ENCODE assay signal across 28 cellular contexts in the genomic region with DNA sequence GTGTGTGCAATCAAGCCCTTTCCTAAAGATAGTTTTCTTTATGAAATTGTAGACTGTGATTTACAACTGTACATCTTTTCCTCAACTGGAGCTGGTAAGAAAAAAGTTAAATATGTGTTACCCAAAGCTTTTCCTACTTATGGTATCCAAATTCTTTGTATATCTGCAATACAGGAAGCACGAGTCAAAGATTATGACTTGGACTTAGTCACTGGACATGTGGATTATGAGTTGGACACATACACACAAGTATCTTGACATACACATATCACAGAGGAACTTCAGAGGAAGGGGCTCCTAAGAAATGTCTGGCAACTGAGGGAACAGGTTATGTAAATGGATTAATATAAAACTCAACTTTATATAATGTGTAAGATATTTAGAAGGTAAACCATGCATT. TPM values are rescaled to one million over a fixed set of nuclear protein-coding genes. Genes with fewer than 3 reads are reported as not detected.
DNase-seq lines count a peak whose midpoint lies in the region; ATAC-seq, FAIRE-seq and TF ChIP-seq lines count a peak whose summit lies in the region.
"Had no signal": no experiment of that assay in that cellular context is flagged by ENCODE, and none has a peak within 500 bp of the region (broad histone marks: within the 10 kb centered on the region; RNA-seq: fewer than 3 reads in every experiment).

No MANE protein-coding gene starts in this region.

- peaks cover 2% of the 10 kb centered on the region for H3K36me3 Mint-ChIP-seq in activated naive CD8-positive, alpha-beta T cell treated with anti-CD3 and anti-CD28 coated beads for 36 hours
- H3K36me3 Mint-ChIP-seq: IgD-negative memory B cell had no signal

- no peak overlapping the region for H3K4me2 ChIP-seq in mesendoderm (ENCODE audit: low read length)

- no peak overlapping the region for H4K5ac ChIP-seq in mesendoderm (ENCODE audit: low read length)

- no peak for TF ChIP-seq CTCF in AG04449 (IDR thresholded peaks at IDR 0.05; ENCODE audit: insufficient read depth, low read length, missing control alignments)
- TF ChIP-seq CTCF in fibroblast of pulmonary artery (IDR thresholded peaks at IDR 0.05; ENCODE audit: low read length, missing control alignments): no peak
- TF ChIP-seq CTCF in pancreas (IDR thresholded peaks at IDR 0.05): no peak
- TF ChIP-seq CTCF in RWPE1 (conservative IDR thresholded peaks at IDR 0.05; ENCODE audit: low read depth): no peak

- H3K27me3 Mint-ChIP-seq in activated naive CD8-positive, alpha-beta T cell treated with anti-CD3 and anti-CD28 coated beads for 36 hours: no peaks in the 10 kb centered on the region
- H3K27me3 Mint-ChIP-seq: CD8-positive, alpha-beta memory T cell; IgD-negative memory B cell; stimulated activated naive CD8-positive, alpha-beta T cell treated with anti-CD3 and anti-CD28 coated beads, Interleukin-15, amount 100 ng/mL, for 72 hours had no signal

- no peak overlapping the region for H3K18ac ChIP-seq in mesendoderm (ENCODE audit: low read length)

- no peak overlapping the region for H3K23ac ChIP-seq in mesendoderm (ENCODE audit: low read length)

- H3K27me3 ChIP-seq in pancreas (no peaks in the 10 kb centered on the region), mesendoderm (ENCODE audit: insufficient read depth, low read length, poor library complexity) (no peaks in the 10 kb centered on the region)
- H3K27me3 ChIP-seq: adrenal gland, thyroid gland had no signal

- peaks cover 3% of the 10 kb centered on the region for H3K9me3 Mint-ChIP-seq in activated naive CD8-positive, alpha-beta T cell treated with anti-CD3 and anti-CD28 coated beads for 36 hours
- H3K9me3 Mint-ChIP-seq: activated T-cell treated with anti-CD3 and anti-CD28 coated beads, Interleukin-2, amount 50 U/mL, for 72 hours; stimulated activated naive CD8-positive, alpha-beta T cell treated with anti-CD3 and anti-CD28 coated beads, Interleukin-15, amount 100 ng/mL, for 72 hours had no signal

- H3K4me3 ChIP-seq in AG04449 (ENCODE audit: low read depth, low read length): no peak overlapping the region
- H3K4me3 ChIP-seq in fibroblast of pulmonary artery (replicated peaks; ENCODE audit: low read depth, low read length): no peak overlapping the region
- no peak overlapping the region for H3K4me3 ChIP-seq in pancreas
- no peak overlapping the region for H3K4me3 ChIP-seq in mesendoderm (ENCODE audit: low read length)
- H3K4me3 ChIP-seq: adrenal gland, mucosa of descending colon, thyroid gland had no signal

- H3K9me3 ChIP-seq in pancreas: no peaks in the 10 kb centered on the region
- H3K9me3 ChIP-seq: thyroid gland had no signal

- no peak overlapping the region for H3K27ac Mint-ChIP-seq in activated naive CD8-positive, alpha-beta T cell treated with anti-CD3 and anti-CD28 coated beads for 36 hours
- H3K27ac Mint-ChIP-seq: activated T-cell treated with anti-CD3 and anti-CD28 coated beads, Interleukin-2, amount 50 U/mL, for 72 hours; brain; CD8-positive, alpha-beta memory T cell; IgD-negative memory B cell; nephron; stimulated activated naive CD8-positive, alpha-beta T cell treated with anti-CD3 and anti-CD28 coated beads, Interleukin-15, amount 100 ng/mL, for 72 hours had no signal

- H2BK120ac ChIP-seq in mesendoderm (ENCODE audit: low read depth, low read length): no peak overlapping the region

- no peak overlapping the region for H3K4me3 Mint-ChIP-seq in activated naive CD8-positive, alpha-beta T cell treated with anti-CD3 and anti-CD28 coated beads for 36 hours
- H3K4me3 Mint-ChIP-seq: activated T-cell treated with anti-CD3 and anti-CD28 coated beads, Interleukin-2, amount 50 U/mL, for 72 hours; brain; CD8-positive, alpha-beta memory T cell; IgD-negative memory B cell; nephron; stimulated activated naive CD8-positive, alpha-beta T cell treated with anti-CD3 and anti-CD28 coated beads, Interleukin-15, amount 100 ng/mL, for 72 hours had no signal

- H3K79me1 ChIP-seq in mesendoderm (ENCODE audit: low read length): no peaks in the 10 kb centered on the region

- CTCF ChIA-PET in AG04449 (lab: Yijun Ruan, JAX) (no interaction called here), RWPE1 (lab: Yijun Ruan, JAX) (no interaction called here)

- H3K79me2 ChIP-seq in mesendoderm (ENCODE audit: control insufficient read depth, insufficient read depth, low read length): no peaks in the 10 kb centered on the region

- POLR2A ChIA-PET in AG04449 (lab: Yijun Ruan, JAX): no interaction called here
- POLR2A ChIA-PET in RWPE1 (lab: Yijun Ruan, JAX; ENCODE audit: low non-redundant PET): no interaction called here

- H3K4me1 ChIP-seq in pancreas (no peaks in the 10 kb centered on the region), mesendoderm (ENCODE audit: control insufficient read depth, low read depth, low read length) (no peaks in the 10 kb centered on the region)
- H3K4me1 ChIP-seq: adrenal gland, thyroid gland had no signal

- no peak overlapping the region for H3K9ac ChIP-seq in mesendoderm (ENCODE audit: low read length)

- H3K27ac ChIP-seq in pancreas (no peak overlapping the region), RWPE1 (no peak overlapping the region), mesendoderm (ENCODE audit: low read depth, low read length) (no peak overlapping the region)
- H3K27ac ChIP-seq: thyroid gland had no signal

- H3K4ac ChIP-seq in mesendoderm (ENCODE audit: low read depth, low read length): no peak overlapping the region

- H2BK15ac ChIP-seq in mesendoderm (replicated peaks; ENCODE audit: low read depth): no peak overlapping the region

- DNase-seq in AG04449 (ENCODE audit: low read depth, low spot score) (peak; percentile 9), HS-5 (ENCODE audit: low read depth) (peak; percentile 30), amniotic epithelial cell (ENCODE audit: low read depth) (peak; percentile 25), fibroblast of pulmonary artery (ENCODE audit: low read depth) (peak; percentile 37), pancreas (no peak), RWPE1 (ENCODE audit: low spot score) (no peak), mesendoderm (no peak)
- DNase-seq in activated naive CD8-positive, alpha-beta T cell treated with anti-CD3 and anti-CD28 coated beads for 36 hours: no peak
- DNase-seq: 8988T; activated CD4-positive, alpha-beta T cell treated with anti-CD3 and anti-CD28 coated beads, Interleukin-2, amount 50 U/mL, for 4 hours; activated naive CD4-positive, alpha-beta T cell treated with Interleukin-2 at 50 U/mL for 16 hours; activated T-cell treated with anti-CD3 and anti-CD28 coated beads, Interleukin-2, amount 50 U/mL, for 72 hours; CD8-positive, alpha-beta memory T cell; effector memory CD4-positive, alpha-beta T cell; head of caudate nucleus; kidney; mucosa of descending colon; NCI-H2029; NCI-H526 treated with DMSO at 0.1 percent for 48 hours; small intestine; stimulated activated CD8-positive, alpha-beta memory T cell treated with anti-CD3 and anti-CD28 coated beads, Interleukin-4, amount 100 ng/mL, for 48 hours; stimulated activated naive CD8-positive, alpha-beta T cell treated with anti-CD3 and anti-CD28 coated beads, Interleukin-15, amount 100 ng/mL, for 72 hours; thyroid gland had no signal

- ATAC-seq in pancreas: no peak
- ATAC-seq: activated T-cell treated with anti-CD3 and anti-CD28 coated beads, Interleukin-2, amount 50 U/mL, for 72 hours; mucosa of descending colon; stimulated activated naive CD8-positive, alpha-beta T cell treated with anti-CD3 and anti-CD28 coated beads, Interleukin-15, amount 100 ng/mL, for 72 hours had no signal

- no peak overlapping the region for H2BK5ac ChIP-seq in mesendoderm (ENCODE audit: low read length)

- no peak overlapping the region for H2AK5ac ChIP-seq in mesendoderm (ENCODE audit: low read length)

- H3K36me3 ChIP-seq in pancreas (no peaks in the 10 kb centered on the region), mesendoderm (ENCODE audit: control insufficient read depth, insufficient read depth, low read length) (no peaks in the 10 kb centered on the region)
- H3K36me3 ChIP-seq: adrenal gland, thyroid gland had no signal

- H3K56ac ChIP-seq in mesendoderm (ENCODE audit: low read length): no peak overlapping the region

- no peak for FAIRE-seq in pancreas (lab: Jason Lieb, UNC)
- FAIRE-seq: colon, kidney, small intestine had no signal

- 80 to 83% methylated on average over 1 of the region's 1 CpG for WGBS in pancreas, 2 donors
- WGBS in mesendoderm (ENCODE audit: extremely low coverage, insufficient coverage, low lambda C conversion rate): no CpG with 5 or more reads among the region's 1 CpG

- H4K8ac ChIP-seq in mesendoderm (ENCODE audit: low read depth, low read length): no peak overlapping the region

- intact Hi-C loops in pancreas (cut with DNase I): no loop called here

- H3K4me1 Mint-ChIP-seq in activated naive CD8-positive, alpha-beta T cell treated with anti-CD3 and anti-CD28 coated beads for 36 hours: peaks cover 2% of the 10 kb centered on the region
- H3K4me1 Mint-ChIP-seq: brain; IgD-negative memory B cell; nephron; stimulated activated naive CD8-positive, alpha-beta T cell treated with anti-CD3 and anti-CD28 coated beads, Interleukin-15, amount 100 ng/mL, for 72 hours had no signal

RNA-seq across cellular contexts. Expression of gene PRELID3A, which starts 35.2 kb away (rescaled TPM):
- 1 to 10 TPM; 7.4 to 8.2 TPM for total RNA-seq in activated naive CD8-positive, alpha-beta T cell treated with anti-CD3 and anti-CD28 coated beads for 36 hours
- 1 to 10 TPM in 2 of 6 donors, under 1 TPM in 4; 0.32 to 1.7 (median 0.78) TPM for total RNA-seq in pancreas
- 1 to 10 TPM in 1 of 2 donors, under 1 TPM in 1; 0.87 to 1.1 TPM for polyA plus RNA-seq in pancreas
- 4.7 TPM for polyA plus RNA-seq in mesendoderm (2013, experiment 1 of 2)
- 5.1 TPM for polyA plus RNA-seq in mesendoderm (2013, experiment 2 of 2)
- polyA plus RNA-seq: CD8-positive, alpha-beta memory T cell had no signal

Comparison
In these comparisons a context has a peak if more than half of its experiments do, and no peak if none do; other contexts are left out.
1. DNase-seq: peak in AG04449 (single experiment), HS-5 (single experiment), amniotic epithelial cell (single experiment) and fibroblast of pulmonary artery (single experiment); none in activated naive CD8-positive, alpha-beta T cell treated with anti-CD3 and anti-CD28 coated beads for 36 hours (single experiment), pancreas (0 of 6), RWPE1 (single experiment) and mesendoderm (single experiment).